In the genomic region with DNA sequence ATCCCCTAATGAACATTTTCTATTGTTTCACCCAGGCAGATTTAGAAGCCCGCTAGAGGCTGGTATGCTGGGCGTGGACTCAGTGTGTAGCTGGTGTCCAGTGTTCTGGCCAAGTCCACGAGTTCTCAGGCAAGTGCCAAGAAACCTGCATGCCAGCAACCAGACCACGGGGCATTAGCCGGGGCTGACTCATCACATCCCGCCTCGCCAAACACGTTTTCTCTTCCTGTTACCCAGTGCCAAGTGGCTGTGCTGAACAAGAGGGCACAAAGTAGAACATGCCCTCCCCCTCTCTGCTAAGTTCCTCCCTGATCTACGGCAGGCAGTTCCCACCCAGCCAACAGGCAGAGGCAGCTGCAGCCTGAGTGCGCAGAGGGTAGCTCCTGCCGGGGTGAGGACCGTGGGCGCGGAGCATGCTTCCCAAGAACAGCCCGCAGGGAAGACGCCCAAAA, we compare ENCODE assay signal across 8 cellular contexts. TPM values are rescaled to one million over a fixed set of nuclear protein-coding genes. Genes with fewer than 3 reads are reported as not detected.
DNase-seq lines count a peak whose midpoint lies in the region; ATAC-seq and TF ChIP-seq lines count a peak whose summit lies in the region.

No MANE protein-coding gene starts in this region.

- 65 to 76% (median 67%) methylated on average over 16 of the region's 16 CpGs for WGBS in ovary, 3 donors

- H3K27me3 ChIP-seq in SJSA1 (replicated peaks) (no peaks in the 10 kb centered on the region), ovary (no peaks in the 10 kb centered on the region)

- no peak for TF ChIP-seq EP300 in ovary (IDR thresholded peaks at IDR 0.05)

- H3K9me3 ChIP-seq in SJSA1 (replicated peaks) (no peaks in the 10 kb centered on the region), ovary (no peaks in the 10 kb centered on the region)

- H3K36me3 Mint-ChIP-seq in activated naive CD4-positive, alpha-beta T cell treated with anti-CD3 and anti-CD28 coated beads, Interleukin-2, amount 50 U/mL, for 72 hours, result peaks cover 0 to 16% of the 10 kb centered on the region in 2 donors

- TF ChIP-seq CTCF in fibroblast of the aortic adventitia (IDR thresholded peaks at IDR 0.05; ENCODE audit: insufficient read depth, low read length), result peak; percentile 58
- TF ChIP-seq CTCF in ovary (IDR thresholded peaks at IDR 0.05), result no peak
- TF ChIP-seq CTCF in GM10266 (IDR thresholded peaks at IDR 0.05; ENCODE audit: control insufficient read depth, insufficient read depth, low read depth, missing control alignments), result no peak

- H3K4me3 ChIP-seq in SJSA1, result no peak overlapping the region
- no peak overlapping the region for H3K4me3 ChIP-seq in fibroblast of the aortic adventitia (ENCODE audit: low read depth, low read length)
- no peak overlapping the region for H3K4me3 ChIP-seq in ovary

- peak overlapping the region; percentile 93 for H3K27ac ChIP-seq in SJSA1
- H3K27ac ChIP-seq in ovary, result no peak overlapping the region

- peaks cover 82% of the 10 kb centered on the region for H3K4me1 ChIP-seq in SJSA1 (replicated peaks)
- H3K4me1 ChIP-seq in ovary (ENCODE audit: insufficient read depth), result peaks cover 7% of the 10 kb centered on the region

- DNase-seq in activated naive CD4-positive, alpha-beta T cell treated with anti-CD3 and anti-CD28 coated beads, Interleukin-2, amount 50 U/mL, for 72 hours (ENCODE audit: low spot score in 2 of 2), result no peak
- no peak for DNase-seq in activated naive CD4-positive, alpha-beta T cell (lab: John Stamatoyannopoulos, UW)
- DNase-seq in SJSA1 (ENCODE audit: low read depth in 1 of 2, low spot score in 2 of 2) (peak; percentile 97), fibroblast of the aortic adventitia (ENCODE audit: low read depth) (peak; percentile 97), ovary (peak; percentile 25 to 67 (median 57)), GM10266 (ENCODE audit: extremely low spot score) (no peak), NCI-H82 (lab: John Stamatoyannopoulos, UW) (no peak)
- DNase-seq in activated effector memory CD4-positive, alpha-beta T cell treated with Interleukin-2 at 50 U/mL for 16 hours, result no peak

- peaks cover 4 to 18% of the 10 kb centered on the region in 2 donors for H3K9me3 Mint-ChIP-seq in activated naive CD4-positive, alpha-beta T cell treated with anti-CD3 and anti-CD28 coated beads, Interleukin-2, amount 50 U/mL, for 72 hours

- ATAC-seq in activated naive CD4-positive, alpha-beta T cell treated with anti-CD3 and anti-CD28 coated beads, Interleukin-2, amount 50 U/mL, for 72 hours, result peak in 1 of 2 donors; percentile 56

- H3K27ac Mint-ChIP-seq in activated naive CD4-positive, alpha-beta T cell treated with anti-CD3 and anti-CD28 coated beads, Interleukin-2, amount 50 U/mL, for 72 hours, result peak overlapping the region; percentile 5 to 68

- H3K36me3 ChIP-seq in SJSA1, result no peaks in the 10 kb centered on the region
- H3K36me3 ChIP-seq in ovary, result no peaks in the 10 kb centered on the region

- TF ChIP-seq POLR2A in ovary (IDR thresholded peaks at IDR 0.05), result no peak

- intact Hi-C loops in ovary (cut with DNase I), result no loop called here

RNA-seq across cellular contexts. Expression of gene RAMACL, which starts 29.6 kb away (rescaled TPM):
- total RNA-seq in activated naive CD4-positive, alpha-beta T cell treated with anti-CD3 and anti-CD28 coated beads, Interleukin-2, amount 50 U/mL, for 72 hours, result 1 to 10 TPM in 1 of 2 donors, under 1 TPM in 1; 0.52 to 1.2 TPM
- total RNA-seq in SJSA1 (2014; rRNA removed; shearing (Covaris generic)), result 0.24 and 0.50 TPM in 2 replicates
- 2.4 and 2.5 TPM in 2 replicates for total RNA-seq in fibroblast of the aortic adventitia (ENCODE audit: low replicate concordance)
- 1 to 10 TPM in 6 of 7 donors, under 1 TPM in 1; 0.91 to 6.4 (median 1.8) TPM for total RNA-seq in ovary
- polyA plus RNA-seq in ovary, result under 1 TPM; 0.16 to 0.20 TPM

Comparison
In these comparisons a context has a peak if more than half of its experiments do, and no peak if none do; other contexts are left out.
1. DNase-seq: peak in SJSA1 (2 of 2), fibroblast of the aortic adventitia (single experiment) and ovary (5 of 5); none in activated naive CD4-positive, alpha-beta T cell treated with anti-CD3 and anti-CD28 coated beads, Interleukin-2, amount 50 U/mL, for 72 hours (0 of 2), activated naive CD4-positive, alpha-beta T cell (0 of 4), activated effector memory CD4-positive, alpha-beta T cell treated with Interleukin-2 at 50 U/mL for 16 hours (single experiment), GM10266 (single experiment) and NCI-H82 (single experiment).